10 cellular contexts compared by ENCODE assay signal in the genomic region with DNA sequence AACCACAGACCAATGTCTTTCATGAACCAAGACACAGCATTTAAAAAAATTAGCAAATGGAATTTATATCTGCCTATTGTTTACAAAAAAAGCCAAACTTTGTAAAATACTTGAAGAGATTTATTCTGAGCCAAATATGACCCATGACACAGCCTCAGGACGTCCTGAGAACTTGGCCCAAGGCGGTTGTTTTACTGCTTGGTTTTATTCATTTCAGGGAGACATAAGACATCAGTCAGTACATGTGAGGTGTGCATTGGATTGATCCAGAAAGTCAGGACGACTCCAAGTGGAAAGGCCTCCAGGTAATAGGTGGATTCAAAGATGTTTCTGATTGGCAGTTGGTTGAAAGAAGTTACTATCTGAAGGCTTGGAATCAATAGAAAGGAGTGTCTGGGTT. TPM values are rescaled to one million over a fixed set of nuclear protein-coding genes. Genes with fewer than 3 reads are reported as not detected.
A peak's percentile ranks its signal among the peaks of the same experiment; 100 is the strongest.
DNase-seq lines count a peak whose midpoint lies in the region; ATAC-seq, FAIRE-seq and TF ChIP-seq lines count a peak whose summit lies in the region.
"Had no signal": no experiment of that assay in that cellular context is flagged by ENCODE, and none has a peak within 500 bp of the region (broad histone marks: within the 10 kb centered on the region; RNA-seq: fewer than 3 reads in every experiment).

No MANE protein-coding gene starts in this region.

- no peaks in the 10 kb centered on the region for H3K9me1 ChIP-seq in endothelial cell of umbilical vein (replicated peaks; ENCODE audit: control insufficient read depth, extremely low read depth, insufficient read depth, low read length)

- peaks cover 9% of the 10 kb centered on the region for H3K36me3 Mint-ChIP-seq in T-helper 1 cell treated with Interleukin-12 subunit alpha and Interleukin-12 subunit beta and Interleukin-4 antibody, amounts not matched to agents 30 μg/mL and 1 μg/mL, for 36 hours (ENCODE audit: low read depth)
- H3K36me3 Mint-ChIP-seq in activated CD4-positive, alpha-beta memory T cell treated with anti-CD3 and anti-CD28 coated beads for 36 hours = peaks cover 11% of the 10 kb centered on the region

- no peak for FAIRE-seq in endothelial cell of umbilical vein (lab: Jason Lieb, UNC)

- no peaks in the 10 kb centered on the region for H3K27me3 ChIP-seq in endothelial cell of umbilical vein (ENCODE audit: control insufficient read depth in 2 of 2, insufficient read depth in 2 of 2, low read length in 2 of 2)
- H3K27me3 ChIP-seq in osteoblast (ENCODE audit: insufficient read depth, low read length) = no peaks in the 10 kb centered on the region
- no peaks in the 10 kb centered on the region for H3K27me3 ChIP-seq in aorta (ENCODE audit: control insufficient read depth in 1 of 2, insufficient read depth in 2 of 2, low read length in 1 of 2)
- H3K27me3 ChIP-seq: ovary had no signal

- no peaks in the 10 kb centered on the region for H3K9me3 Mint-ChIP-seq in T-helper 1 cell treated with Interleukin-12 subunit alpha and Interleukin-12 subunit beta and Interleukin-4 antibody, amounts not matched to agents 30 μg/mL and 1 μg/mL, for 36 hours
- H3K9me3 Mint-ChIP-seq in activated CD4-positive, alpha-beta memory T cell treated with anti-CD3 and anti-CD28 coated beads for 36 hours = no peaks in the 10 kb centered on the region

- peaks cover 10% of the 10 kb centered on the region for H3K27me3 Mint-ChIP-seq in T-helper 1 cell treated with Interleukin-12 subunit alpha and Interleukin-12 subunit beta and Interleukin-4 antibody, amounts not matched to agents 30 μg/mL and 1 μg/mL, for 36 hours (ENCODE audit: low read depth)
- H3K27me3 Mint-ChIP-seq in activated CD4-positive, alpha-beta memory T cell treated with anti-CD3 and anti-CD28 coated beads for 36 hours = no peaks in the 10 kb centered on the region

- intact Hi-C loops in activated CD4-positive, alpha-beta memory T cell treated with anti-CD3 and anti-CD28 coated beads for 36 hours (cut with micrococcal nuclease) = loop anchor here (5.0 kb wide), 1 partner anchor 303 kb away; no protein-coding TSS in a partner anchor
- intact Hi-C loops in endothelial cell of umbilical vein (cut with micrococcal nuclease) = loop anchor here (5.0 kb wide), 2 partner anchors 152 to 342 kb away; no protein-coding TSS in a partner anchor
- intact Hi-C loops in aorta (cut with DNase I) = loop anchor here in 1 of 2 donors (10.0 kb wide), 1 partner anchor 144 kb away; no protein-coding TSS in a partner anchor

- H3K4me1 ChIP-seq in endothelial cell of umbilical vein (ENCODE audit: control insufficient read depth, extremely low read depth, insufficient read depth, low read length) (peaks cover 35% of the 10 kb centered on the region), osteoblast (ENCODE audit: insufficient read depth, low read length) (peaks cover 22% of the 10 kb centered on the region), aorta (ENCODE audit: control insufficient read depth in 1 of 2, insufficient read depth in 2 of 2, low read length in 2 of 2) (no peaks in the 10 kb centered on the region)

- POLR2A ChIA-PET in activated CD4-positive, alpha-beta memory T cell treated with anti-CD3 and anti-CD28 coated beads for 36 hours (lab: Charles Lee) = no interaction called here
- POLR2A ChIA-PET in endothelial cell of umbilical vein (lab: Charles Lee) = no interaction called here

- H3K36me3 ChIP-seq in endothelial cell of umbilical vein (ENCODE audit: control insufficient read depth in 2 of 2, extremely low read depth in 1 of 2, insufficient read depth in 2 of 2, low read length in 2 of 2) = peaks cover 6 to 10% of the 10 kb centered on the region in 2 experiments
- H3K36me3 ChIP-seq in osteoblast (ENCODE audit: insufficient read depth, low read length) = peaks cover 27% of the 10 kb centered on the region
- peaks cover 0 to 2% of the 10 kb centered on the region in 2 donors for H3K36me3 ChIP-seq in aorta (ENCODE audit: control insufficient read depth in 1 of 2, insufficient read depth in 2 of 2, low read length in 1 of 2)
- H3K36me3 ChIP-seq: ovary had no signal

- DNase-seq in T-helper 1 cell (no peak), endothelial cell of umbilical vein (ENCODE audit: low read depth, low spot score) (no peak), osteoblast (ENCODE audit: insufficient read length, low spot score, missing footprints) (peak; percentile 6), aorta (no peak), NCI-H82 treated with DMSO at 0.1 percent for 48 hours (lab: John Stamatoyannopoulos, UW; ENCODE audit: unreplicated experiment) (no peak), COLO829 (ENCODE audit: low spot score) (no peak)
- no peak for DNase-seq in activated CD4-positive, alpha-beta memory T cell treated with anti-CD3 and anti-CD28 coated beads for 36 hours
- DNase-seq: NCI-H748 treated with DMSO at 0.1 percent for 48 hours had no signal

- H3K4me3 ChIP-seq in endothelial cell of umbilical vein (replicated peaks in 1 of 3; ENCODE audit: insufficient read depth in 1 of 3, low read depth in 1 of 3, low read length in 3 of 3) (peak overlapping the region in 1 of 3 experiments; percentile 50), osteoblast (ENCODE audit: insufficient read depth, low read length) (no peak overlapping the region), aorta (ENCODE audit: low read length in 2 of 2) (no peak overlapping the region)

- no peak overlapping the region for H3K27ac ChIP-seq in endothelial cell of umbilical vein (ENCODE audit: insufficient read depth, low read depth, low read length)
- peak overlapping the region; percentile 74 for H3K27ac ChIP-seq in osteoblast (ENCODE audit: low read depth, low read length)
- no peak overlapping the region for H3K27ac ChIP-seq in aorta (ENCODE audit: low read depth in 1 of 2, low read length in 2 of 2)

- H3K4me3 Mint-ChIP-seq in T-helper 1 cell treated with Interleukin-12 subunit alpha and Interleukin-12 subunit beta and Interleukin-4 antibody, amounts not matched to agents 30 μg/mL and 1 μg/mL, for 36 hours = peak overlapping the region; percentile 10
- H3K4me3 Mint-ChIP-seq in activated CD4-positive, alpha-beta memory T cell treated with anti-CD3 and anti-CD28 coated beads for 36 hours = peak overlapping the region; percentile 45

- ATAC-seq in aorta (ENCODE audit: low FRiP score) = no peak

- no peak overlapping the region for H3K27ac Mint-ChIP-seq in T-helper 1 cell treated with Interleukin-12 subunit alpha and Interleukin-12 subunit beta and Interleukin-4 antibody, amounts not matched to agents 30 μg/mL and 1 μg/mL, for 36 hours
- no peak overlapping the region for H3K27ac Mint-ChIP-seq in activated CD4-positive, alpha-beta memory T cell treated with anti-CD3 and anti-CD28 coated beads for 36 hours

- BruUV-seq in endothelial cell of umbilical vein (replicated peaks; lab: Mats Ljungman, UMichigan) = no TSS peak

- CTCF ChIA-PET in activated CD4-positive, alpha-beta memory T cell treated with anti-CD3 and anti-CD28 coated beads for 36 hours (lab: Charles Lee) = interaction anchor here (1.2 to 1.8 kb wide), 3 partner anchors 149 to 152 kb away, joined by 3 to 9 read pairs (median 3); no protein-coding TSS in a partner anchor
- CTCF ChIA-PET in endothelial cell of umbilical vein (lab: Charles Lee) = interaction anchor here (0.8 to 6.6 kb wide), 13 partner anchors 20 to 308 kb away, joined by 3 to 137 read pairs (median 4); no protein-coding TSS in a partner anchor

- dilution Hi-C loops in endothelial cell of umbilical vein (cut with MboI; ENCODE audit: extremely low pct_ligation_motif_present, low sequenced_read_pairs) = no loop called here

- H4K20me1 ChIP-seq in endothelial cell of umbilical vein (replicated peaks; ENCODE audit: control insufficient read depth, extremely low read depth, insufficient read depth, low read length) = no peaks in the 10 kb centered on the region
- peaks cover 27% of the 10 kb centered on the region for H4K20me1 ChIP-seq in osteoblast (ENCODE audit: insufficient read depth, low read length)

- 66 to 69% methylated on average over 3 of the region's 3 CpGs for WGBS in aorta, 2 donors

- H3K4me1 Mint-ChIP-seq in T-helper 1 cell treated with Interleukin-12 subunit alpha and Interleukin-12 subunit beta and Interleukin-4 antibody, amounts not matched to agents 30 μg/mL and 1 μg/mL, for 36 hours (ENCODE audit: low read depth) = peaks cover 14% of the 10 kb centered on the region
- H3K4me1 Mint-ChIP-seq in activated CD4-positive, alpha-beta memory T cell treated with anti-CD3 and anti-CD28 coated beads for 36 hours (ENCODE audit: low read depth) = peaks cover 29% of the 10 kb centered on the region

- no peak for TF ChIP-seq POLR2A in endothelial cell of umbilical vein (IDR thresholded peaks at IDR 0.05; ENCODE audit: low read depth, low read length)

- H3K4me2 ChIP-seq in endothelial cell of umbilical vein (ENCODE audit: insufficient read depth, low read length) (peak overlapping the region; percentile 65), osteoblast (ENCODE audit: insufficient read depth, low read length) (no peak overlapping the region)

- H2AFZ ChIP-seq in endothelial cell of umbilical vein (ENCODE audit: low read depth, low read length) = no peak overlapping the region
- no peak overlapping the region for H2AFZ ChIP-seq in osteoblast (ENCODE audit: low read length)

- H3K9ac ChIP-seq in endothelial cell of umbilical vein (replicated peaks; ENCODE audit: extremely low read depth, insufficient read depth, low read length) = peak overlapping the region; percentile 69

- no peaks in the 10 kb centered on the region for H3K9me3 ChIP-seq in endothelial cell of umbilical vein (replicated peaks; ENCODE audit: control insufficient read depth, insufficient read depth, low read length)
- no peaks in the 10 kb centered on the region for H3K9me3 ChIP-seq in osteoblast (ENCODE audit: low read depth, low read length)
- H3K9me3 ChIP-seq in aorta (ENCODE audit: control insufficient read depth, low read length) = no peaks in the 10 kb centered on the region
- H3K9me3 ChIP-seq: ovary had no signal

- H3K79me2 ChIP-seq in endothelial cell of umbilical vein (ENCODE audit: control insufficient read depth, insufficient read depth, low read length) (peaks cover 18% of the 10 kb centered on the region), osteoblast (ENCODE audit: insufficient read depth, low read length) (peaks cover 46% of the 10 kb centered on the region)

- no peak for TF ChIP-seq CTCF in endothelial cell of umbilical vein (IDR thresholded peaks at IDR 0.05; ENCODE audit: extremely low read depth in 1 of 2, insufficient read depth in 1 of 2, low read depth in 1 of 2, low read length in 2 of 2)
- no peak for TF ChIP-seq CTCF in osteoblast (IDR thresholded peaks at IDR 0.05; ENCODE audit: extremely low read depth, low read depth, low read length)

RNA-seq across cellular contexts. Expression of a gene that starts 1.4 kb away (rescaled TPM):
- total RNA-seq in activated CD4-positive, alpha-beta memory T cell treated with anti-CD3 and anti-CD28 coated beads for 36 hours = 10 to 100 TPM; 14.3 TPM
- total RNA-seq in endothelial cell of umbilical vein = 47.5 and 48.9 TPM in 2 replicates
- polyA plus RNA-seq in endothelial cell of umbilical vein = 29.6 and 30.7 TPM in 2 replicates
- 23.4 and 24.8 TPM in 2 replicates for polyA plus RNA-seq in endothelial cell of umbilical vein (2011; cell fraction: cytosol; rRNA removed)
- polyA plus RNA-seq in endothelial cell of umbilical vein (2011; cell fraction: nucleus; rRNA removed) = 111 and 122 TPM in 2 replicates
- 34.1 and 48.5 TPM in 2 replicates for polyA plus RNA-seq in endothelial cell of umbilical vein (2012)
- polyA minus RNA-seq in endothelial cell of umbilical vein = 22.6 and 24.2 TPM in 2 replicates
- polyA minus RNA-seq in endothelial cell of umbilical vein (2011; cell fraction: cytosol; rRNA and poly(A)+ RNA removed) = 1.6 TPM
- polyA minus RNA-seq in endothelial cell of umbilical vein (2011; cell fraction: nucleus; rRNA and poly(A)+ RNA removed) = 33.7 and 49.5 TPM in 2 replicates
- 35.8 and 39.2 TPM in 2 replicates for total RNA-seq in osteoblast
- total RNA-seq in aorta = 10 to 100 TPM; 35.8 to 52.2 TPM
- polyA plus RNA-seq in aorta = 10 to 100 TPM; 12.6 to 49.1 TPM
